ENCODE assay signal across 13 cellular contexts in the genomic region with DNA sequence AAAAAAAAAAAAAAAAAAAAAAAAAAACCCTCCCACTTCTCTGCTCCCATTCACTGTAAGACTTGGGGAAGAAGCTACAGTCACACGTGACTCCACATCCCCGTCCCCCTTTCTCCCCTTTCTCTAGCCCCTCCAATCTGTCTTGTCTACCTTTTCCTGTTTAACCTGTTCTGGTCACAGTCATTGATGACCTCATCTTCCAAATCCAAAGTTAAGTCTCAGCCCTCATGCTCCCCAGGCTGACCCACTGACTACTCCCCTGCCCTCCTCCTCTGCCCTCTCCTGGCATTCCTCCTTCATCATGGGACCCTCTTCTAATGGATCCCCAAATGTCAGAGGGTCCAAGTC. TPM values are rescaled to one million over a fixed set of nuclear protein-coding genes. Genes with fewer than 3 reads are reported as not detected.
DNase-seq lines count a peak whose midpoint lies in the region; TF ChIP-seq lines count a peak whose summit lies in the region.
"Had no signal": no experiment of that assay in that cellular context is flagged by ENCODE, and none has a peak within 500 bp of the region (broad histone marks: within the 10 kb centered on the region; RNA-seq: fewer than 3 reads in every experiment).

No MANE protein-coding gene starts in this region.

- CTCF ChIA-PET in HEK293 (lab: Yijun Ruan, JAX): interaction anchor here (0.6 to 5.3 kb wide), 4 partner anchors 20 to 508 kb away, joined by 3 to 29 read pairs (median 3); no protein-coding TSS in a partner anchor

- no peak for TF ChIP-seq RAD21 in liver (IDR thresholded peaks at IDR 0.05)

- no peaks in the 10 kb centered on the region for H3K36me3 ChIP-seq in HEK293 (ENCODE audit: control insufficient read depth in 2 of 2, insufficient read depth in 1 of 2, low read length in 2 of 2)
- no peaks in the 10 kb centered on the region for H3K36me3 ChIP-seq in liver (ENCODE audit: control insufficient read depth in 4 of 4, insufficient read depth in 3 of 4, low read depth in 1 of 4, low read length in 3 of 4)
- H3K36me3 ChIP-seq in skeletal muscle tissue (ENCODE audit: control insufficient read depth in 3 of 3, insufficient read depth in 3 of 3, low read length in 3 of 3): peaks cover 0 to 2% (median 0%) of the 10 kb centered on the region in 3 donors

- H3K9ac ChIP-seq in liver (ENCODE audit: low read depth in 1 of 2, low read length in 2 of 2) (no peak overlapping the region), skeletal muscle tissue (ENCODE audit: low read depth in 1 of 3, low read length in 3 of 3) (no peak overlapping the region)
- H3K9ac ChIP-seq: KMS-11 had no signal

- POLR2A ChIA-PET in HEK293 (lab: Yijun Ruan, JAX): interaction anchor here (0.6 to 0.7 kb wide), 2 partner anchors 239 to 249 kb away, joined by 3 to 6 read pairs; partner anchors contain the start of gene CMTM3

- H3K4me3 ChIP-seq in HEK293 (ENCODE audit: low read depth, low read length): no peak overlapping the region
- H3K4me3 ChIP-seq in liver (ENCODE audit: low read depth in 1 of 3, low read length in 3 of 3): no peak overlapping the region
- peak overlapping the region in 1 of 3 donors; percentile 13 for H3K4me3 ChIP-seq in skeletal muscle tissue (ENCODE audit: low read length in 3 of 3)

- H3K27ac ChIP-seq in HEK293 (ENCODE audit: extremely low read depth, low read depth, low read length) (no peak overlapping the region), caudate nucleus (ENCODE audit: low read depth, low read length) (peak overlapping the region; percentile 6), liver (ENCODE audit: low read depth in 1 of 2, low read length in 2 of 2) (peak overlapping the region; percentile 2 to 66), skeletal muscle tissue (ENCODE audit: low read depth, low read length) (peak overlapping the region; percentile 80), substantia nigra (ENCODE audit: low read depth, low read length, poor library complexity, severe bottlenecking) (no peak overlapping the region)
- H3K27ac ChIP-seq: KMS-11 had no signal

- DNase-seq in caudate nucleus (lab: John Stamatoyannopoulos, UW) (no peak), NCI-H146 (lab: John Stamatoyannopoulos, UW) (no peak), substantia nigra (lab: John Stamatoyannopoulos, UW) (no peak), NCI-H2196 (lab: John Stamatoyannopoulos, UW; ENCODE audit: unreplicated experiment) (no peak)
- DNase-seq in central memory CD4-positive, alpha-beta T cell: no peak
- DNase-seq: activated CD8-positive, alpha-beta memory T cell treated with anti-CD3 and anti-CD28 coated beads, Interleukin-2, amount 10 ng/mL, durations not matched to agents 7 days and 5 days; activated effector memory CD4-positive, alpha-beta T cell treated with anti-CD3 and anti-CD28 coated beads, Interleukin-2, amount 50 U/mL, for 16 hours; amniotic stem cell; stimulated activated naive CD8-positive, alpha-beta T cell treated with anti-CD3 and anti-CD28 coated beads, Interleukin-15, amount 100 ng/mL, for 72 hours had no signal

- TF ChIP-seq CTCF in HEK293 (tag by site-specific recombination; IDR thresholded peaks at IDR 0.05): no peak
- no peak for TF ChIP-seq CTCF in liver (IDR thresholded peaks at IDR 0.05; ENCODE audit: low read depth, low read length, missing input control)

- no peaks in the 10 kb centered on the region for H3K9me3 ChIP-seq in HEK293 (ENCODE audit: control insufficient read depth, insufficient read depth, low read depth, low read length)
- no peaks in the 10 kb centered on the region for H3K9me3 ChIP-seq in liver (ENCODE audit: control insufficient read depth in 4 of 4, low read length in 3 of 4)
- H3K9me3 ChIP-seq in skeletal muscle tissue (ENCODE audit: control insufficient read depth in 3 of 3, low read length in 3 of 3): no peaks in the 10 kb centered on the region

- H3K4me1 ChIP-seq in HEK293 (ENCODE audit: control insufficient read depth, insufficient read depth, low read length): no peaks in the 10 kb centered on the region
- peaks cover 0 to 10% (median 0%) of the 10 kb centered on the region in 4 donors for H3K4me1 ChIP-seq in liver (ENCODE audit: control insufficient read depth in 4 of 4, insufficient read depth in 4 of 4, low read length in 3 of 4)
- peaks cover 30 to 44% (median 37%) of the 10 kb centered on the region in 3 donors for H3K4me1 ChIP-seq in skeletal muscle tissue (ENCODE audit: control insufficient read depth in 3 of 3, insufficient read depth in 3 of 3, low read length in 3 of 3)

- 45% methylated on average over 2 of the region's 2 CpGs for WGBS in liver

- peaks cover 0 to 11% (median 0%) of the 10 kb centered on the region in 4 donors for H3K27me3 ChIP-seq in liver (ENCODE audit: control insufficient read depth in 4 of 4, insufficient read depth in 4 of 4, low read length in 3 of 4)
- peaks cover 9 to 24% (median 13%) of the 10 kb centered on the region in 3 donors for H3K27me3 ChIP-seq in skeletal muscle tissue (ENCODE audit: control insufficient read depth in 3 of 3, insufficient read depth in 3 of 3, low read length in 3 of 3)

TF ChIP-seq in HEK293, 187 proteins besides CTCF, POLR2A, EP300 and RAD21 (continues in another document):
- TF ChIP-seq TRIM28 (IDR thresholded peaks at IDR 0.05; ENCODE audit: borderline replicate concordance, low read length) (no peak), ZNF341 (tag by site-specific recombination; IDR thresholded peaks at IDR 0.05; ENCODE audit: low read depth) (0 out of 2 replicates have a peak, but pooled peaks have one; percentile 1), EGR2 (tag by site-specific recombination; IDR thresholded peaks at IDR 0.05; ENCODE audit: low read depth) (no peak), HOXA7 (CRISPR knock-in tag; IDR thresholded peaks at IDR 0.05; ENCODE audit: borderline replicate concordance) (no peak), SP2 (tag by site-specific recombination; IDR thresholded peaks at IDR 0.05) (no peak), ZNF221 (tag by site-specific recombination; IDR thresholded peaks at IDR 0.05; ENCODE audit: borderline replicate concordance) (no peak), ZNF19 (tag by site-specific recombination; IDR thresholded peaks at IDR 0.05; ENCODE audit: low read depth) (no peak)
- TF ChIP-seq, protein P1, sequence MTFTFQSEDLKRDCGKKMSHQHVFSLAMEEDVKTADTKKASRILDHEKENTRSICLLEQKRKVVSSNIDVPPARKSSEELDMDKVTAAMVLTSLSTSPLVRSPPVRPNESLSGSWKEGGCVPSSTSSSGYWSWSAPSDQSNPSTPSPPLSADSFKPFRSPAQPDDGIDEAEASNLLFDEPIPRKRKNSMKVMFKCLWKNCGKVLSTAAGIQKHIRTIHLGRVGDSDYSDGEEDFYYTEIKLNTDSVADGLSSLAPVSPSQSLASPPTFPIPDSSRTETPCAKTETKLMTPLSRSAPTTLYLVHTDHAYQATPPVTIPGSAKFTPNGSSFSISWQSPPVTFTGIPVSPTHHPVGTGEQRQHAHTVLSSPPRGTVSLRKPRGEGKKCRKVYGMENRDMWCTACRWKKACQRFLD (tag by site-specific recombination; IDR thresholded peaks at IDR 0.05): no peak
- TF ChIP-seq, protein P2, sequence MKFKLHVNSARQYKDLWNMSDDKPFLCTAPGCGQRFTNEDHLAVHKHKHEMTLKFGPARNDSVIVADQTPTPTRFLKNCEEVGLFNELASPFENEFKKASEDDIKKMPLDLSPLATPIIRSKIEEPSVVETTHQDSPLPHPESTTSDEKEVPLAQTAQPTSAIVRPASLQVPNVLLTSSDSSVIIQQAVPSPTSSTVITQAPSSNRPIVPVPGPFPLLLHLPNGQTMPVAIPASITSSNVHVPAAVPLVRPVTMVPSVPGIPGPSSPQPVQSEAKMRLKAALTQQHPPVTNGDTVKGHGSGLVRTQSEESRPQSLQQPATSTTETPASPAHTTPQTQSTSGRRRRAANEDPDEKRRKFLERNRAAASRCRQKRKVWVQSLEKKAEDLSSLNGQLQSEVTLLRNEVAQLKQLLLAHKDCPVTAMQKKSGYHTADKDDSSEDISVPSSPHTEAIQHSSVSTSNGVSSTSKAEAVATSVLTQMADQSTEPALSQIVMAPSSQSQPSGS (tag by site-specific recombination; IDR thresholded peaks at IDR 0.05; ENCODE audit: low read depth): peak; percentile 65

TF ChIP-seq in liver, 16 proteins besides CTCF, POLR2A, EP300 and RAD21 (continues in another document):
- TF ChIP-seq EGR1 (IDR thresholded peaks at IDR 0.05; ENCODE audit: low read depth in 2 of 2) (no peak), SP1 (IDR thresholded peaks at IDR 0.05) (no peak), FOXA1 (IDR thresholded peaks at IDR 0.05) (no peak), ZBTB33 (IDR thresholded peaks at IDR 0.05) (no peak), NR2F2 (IDR thresholded peaks at IDR 0.05) (no peak)
- TF ChIP-seq, protein P3, sequence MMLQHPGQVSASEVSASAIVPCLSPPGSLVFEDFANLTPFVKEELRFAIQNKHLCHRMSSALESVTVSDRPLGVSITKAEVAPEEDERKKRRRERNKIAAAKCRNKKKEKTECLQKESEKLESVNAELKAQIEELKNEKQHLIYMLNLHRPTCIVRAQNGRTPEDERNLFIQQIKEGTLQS (IDR thresholded peaks at IDR 0.05): no peak

RNA-seq across cellular contexts. Expression of gene CDH5, which starts 1.6 kb away (rescaled TPM):
- 10 to 100 TPM; 15.6 to 21.9 TPM for total RNA-seq in liver
- polyA plus RNA-seq in liver: 10 to 100 TPM in 1 of 2 donors, 1 to 10 TPM in 1; 5.5 to 19.3 TPM
- total RNA-seq in skeletal muscle tissue: 42.8 TPM
- total RNA-seq: activated CD8-positive, alpha-beta memory T cell treated with anti-CD3 and anti-CD28 coated beads, Interleukin-2, amount 10 ng/mL, durations not matched to agents 7 days and 5 days had no signal

Comparison
In these comparisons a context has a peak if more than half of its experiments do, and no peak if none do; other contexts are left out.
1. H3K27ac ChIP-seq: peak in caudate nucleus (single experiment), liver (2 of 2) and skeletal muscle tissue (single experiment); none in HEK293 (single experiment) and substantia nigra (single experiment).